In the genomic region with DNA sequence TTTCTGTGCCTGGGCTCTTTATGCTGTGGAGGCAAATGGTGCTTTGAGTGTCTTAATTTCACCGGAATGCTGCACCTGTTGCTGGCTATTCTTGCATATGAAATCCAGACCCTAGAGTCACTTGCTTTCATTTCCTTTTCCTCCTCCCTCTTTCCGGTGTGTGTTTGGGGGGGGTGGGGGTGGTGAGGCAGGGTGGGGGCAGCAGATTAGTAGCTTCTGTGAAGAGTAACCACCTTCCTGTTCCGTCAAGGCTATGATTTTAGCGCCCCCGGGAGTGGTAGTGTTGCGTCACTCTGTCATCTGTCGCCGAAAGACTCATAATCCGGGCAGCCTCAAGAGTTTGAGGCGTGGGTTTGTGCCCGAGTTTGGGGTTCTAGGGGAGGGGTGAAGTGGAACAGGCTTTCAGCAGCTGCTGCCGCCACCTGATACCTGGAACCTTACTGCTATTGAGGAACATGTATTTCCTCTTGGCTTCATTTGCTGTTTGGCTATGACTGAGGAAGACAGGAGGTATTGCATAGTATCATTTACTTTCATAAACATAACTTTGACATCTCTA, we compare ENCODE assay signal across 8 cellular contexts. TPM values are rescaled to one million over a fixed set of nuclear protein-coding genes. Genes with fewer than 3 reads are reported as not detected.
DNase-seq lines count a peak whose midpoint lies in the region; ATAC-seq and TF ChIP-seq lines count a peak whose summit lies in the region.
"Had no signal": no experiment of that assay in that cellular context is flagged by ENCODE, and none has a peak within 500 bp of the region (broad histone marks: within the 10 kb centered on the region; RNA-seq: fewer than 3 reads in every experiment).

No MANE protein-coding gene starts in this region.

- no peaks in the 10 kb centered on the region for H3K27me3 Mint-ChIP-seq in WTC11 (ENCODE audit: low read depth)

- H3K9me3 Mint-ChIP-seq in WTC11, result no peaks in the 10 kb centered on the region

- no peak overlapping the region for H3K4me3 Mint-ChIP-seq in WTC11

- DNase-seq in WTC11 (ENCODE audit: low spot score) (no peak), EL (no peak), NCI-H146 treated with DMSO at 0.1 percent for 48 hours (lab: John Stamatoyannopoulos, UW; ENCODE audit: unreplicated experiment) (no peak)
- peak; percentile 37 for DNase-seq in stimulated activated CD8-positive, alpha-beta memory T cell treated with anti-CD3 and anti-CD28 coated beads, Interleukin-7, amount 100 ng/mL, for 24 hours (ENCODE audit: low read depth)
- DNase-seq: pancreas had no signal

- ATAC-seq in GM19452 (IDR thresholded peaks at IDR 0.05; ENCODE audit: unreplicated experiment) (peak; percentile 80), HG03175 (IDR thresholded peaks at IDR 0.05; ENCODE audit: unreplicated experiment) (peak; percentile 71), WTC11 (no peak), esophagus mucosa (peak; percentile 26)

- peaks cover 78% of the 10 kb centered on the region for H3K4me1 Mint-ChIP-seq in WTC11

- CTCF ChIA-PET in WTC11 (lab: Charles Lee), result interaction anchor here (0.7 to 0.9 kb wide), 3 partner anchors 29 to 148 kb away, joined by 3 read pairs; no protein-coding TSS in a partner anchor

- H3K36me3 Mint-ChIP-seq in WTC11, result no peaks in the 10 kb centered on the region

- POLR2A ChIA-PET in WTC11 (lab: Charles Lee), result interaction anchor here (1.1 to 1.5 kb wide), 2 partner anchors 28 to 48 kb away, joined by 3 read pairs; no protein-coding TSS in a partner anchor

- peak overlapping the region; percentile 92 for H3K27ac Mint-ChIP-seq in WTC11

- TF ChIP-seq CTCF in WTC11 (IDR thresholded peaks at IDR 0.05), result no peak

TF ChIP-seq in WTC11, 78 proteins besides CTCF, POLR2A, EP300 and RAD21:
- TF ChIP-seq, protein P1, sequence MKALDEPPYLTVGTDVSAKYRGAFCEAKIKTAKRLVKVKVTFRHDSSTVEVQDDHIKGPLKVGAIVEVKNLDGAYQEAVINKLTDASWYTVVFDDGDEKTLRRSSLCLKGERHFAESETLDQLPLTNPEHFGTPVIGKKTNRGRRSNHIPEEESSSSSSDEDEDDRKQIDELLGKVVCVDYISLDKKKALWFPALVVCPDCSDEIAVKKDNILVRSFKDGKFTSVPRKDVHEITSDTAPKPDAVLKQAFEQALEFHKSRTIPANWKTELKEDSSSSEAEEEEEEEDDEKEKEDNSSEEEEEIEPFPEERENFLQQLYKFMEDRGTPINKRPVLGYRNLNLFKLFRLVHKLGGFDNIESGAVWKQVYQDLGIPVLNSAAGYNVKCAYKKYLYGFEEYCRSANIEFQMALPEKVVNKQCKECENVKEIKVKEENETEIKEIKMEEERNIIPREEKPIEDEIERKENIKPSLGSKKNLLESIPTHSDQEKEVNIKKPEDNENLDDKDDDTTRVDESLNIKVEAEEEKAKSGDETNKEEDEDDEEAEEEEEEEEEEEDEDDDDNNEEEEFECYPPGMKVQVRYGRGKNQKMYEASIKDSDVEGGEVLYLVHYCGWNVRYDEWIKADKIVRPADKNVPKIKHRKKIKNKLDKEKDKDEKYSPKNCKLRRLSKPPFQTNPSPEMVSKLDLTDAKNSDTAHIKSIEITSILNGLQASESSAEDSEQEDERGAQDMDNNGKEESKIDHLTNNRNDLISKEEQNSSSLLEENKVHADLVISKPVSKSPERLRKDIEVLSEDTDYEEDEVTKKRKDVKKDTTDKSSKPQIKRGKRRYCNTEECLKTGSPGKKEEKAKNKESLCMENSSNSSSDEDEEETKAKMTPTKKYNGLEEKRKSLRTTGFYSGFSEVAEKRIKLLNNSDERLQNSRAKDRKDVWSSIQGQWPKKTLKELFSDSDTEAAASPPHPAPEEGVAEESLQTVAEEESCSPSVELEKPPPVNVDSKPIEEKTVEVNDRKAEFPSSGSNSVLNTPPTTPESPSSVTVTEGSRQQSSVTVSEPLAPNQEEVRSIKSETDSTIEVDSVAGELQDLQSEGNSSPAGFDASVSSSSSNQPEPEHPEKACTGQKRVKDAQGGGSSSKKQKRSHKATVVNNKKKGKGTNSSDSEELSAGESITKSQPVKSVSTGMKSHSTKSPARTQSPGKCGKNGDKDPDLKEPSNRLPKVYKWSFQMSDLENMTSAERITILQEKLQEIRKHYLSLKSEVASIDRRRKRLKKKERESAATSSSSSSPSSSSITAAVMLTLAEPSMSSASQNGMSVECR (CRISPR knock-in tag; IDR thresholded peaks at IDR 0.05; ENCODE audit: borderline replicate concordance), result no peak
- TF ChIP-seq NR1H2 (CRISPR knock-in tag; IDR thresholded peaks at IDR 0.05), result no peak
- TF ChIP-seq, protein P2, sequence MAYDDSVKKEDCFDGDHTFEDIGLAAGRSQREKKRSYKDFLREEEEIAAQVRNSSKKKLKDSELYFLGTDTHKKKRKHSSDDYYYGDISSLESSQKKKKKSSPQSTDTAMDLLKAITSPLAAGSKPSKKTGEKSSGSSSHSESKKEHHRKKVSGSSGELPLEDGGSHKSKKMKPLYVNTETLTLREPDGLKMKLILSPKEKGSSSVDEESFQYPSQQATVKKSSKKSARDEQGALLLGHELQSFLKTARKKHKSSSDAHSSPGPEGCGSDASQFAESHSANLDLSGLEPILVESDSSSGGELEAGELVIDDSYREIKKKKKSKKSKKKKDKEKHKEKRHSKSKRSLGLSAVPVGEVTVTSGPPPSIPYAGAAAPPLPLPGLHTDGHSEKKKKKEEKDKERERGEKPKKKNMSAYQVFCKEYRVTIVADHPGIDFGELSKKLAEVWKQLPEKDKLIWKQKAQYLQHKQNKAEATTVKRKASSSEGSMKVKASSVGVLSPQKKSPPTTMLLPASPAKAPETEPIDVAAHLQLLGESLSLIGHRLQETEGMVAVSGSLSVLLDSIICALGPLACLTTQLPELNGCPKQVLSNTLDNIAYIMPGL (CRISPR knock-in tag; IDR thresholded peaks at IDR 0.05), result no peak
TF ChIP-seq in WTC11: peak in this region for 0.

RNA-seq across cellular contexts. Expression of a gene that starts 49.1 kb away (rescaled TPM):
- total RNA-seq in WTC11 (2021) (125 to 127 TPM (median 125 TPM) in 3 replicates), esophagus mucosa (44.0 TPM)
